1 cellular context compared by ENCODE assay signal in the genomic region with DNA sequence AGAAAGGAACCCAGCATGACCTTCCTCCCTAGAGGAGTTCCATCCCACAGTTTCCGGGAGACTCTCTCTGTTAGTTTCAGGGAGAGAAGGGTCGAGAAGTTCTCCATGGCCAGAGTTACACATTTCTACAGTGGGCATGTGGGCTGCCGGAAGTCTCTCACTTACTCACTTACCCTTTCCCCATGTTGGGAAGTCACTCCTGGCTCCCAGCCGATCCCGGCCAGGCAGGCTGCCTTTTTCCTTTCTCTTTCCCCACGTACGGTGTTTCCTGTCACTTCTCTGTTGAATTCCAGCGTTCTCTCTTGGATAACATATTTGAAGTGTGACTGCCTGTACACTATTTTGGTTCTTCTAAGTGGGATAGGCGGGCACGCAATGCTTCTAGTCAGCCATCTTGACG.
TF ChIP-seq lines count a peak whose summit lies in the region.

No MANE protein-coding gene starts in this region.

TF ChIP-seq in GM23338, 12 proteins besides CTCF, POLR2A, EP300 and RAD21 (continued from another document):
- TF ChIP-seq, protein P1, sequence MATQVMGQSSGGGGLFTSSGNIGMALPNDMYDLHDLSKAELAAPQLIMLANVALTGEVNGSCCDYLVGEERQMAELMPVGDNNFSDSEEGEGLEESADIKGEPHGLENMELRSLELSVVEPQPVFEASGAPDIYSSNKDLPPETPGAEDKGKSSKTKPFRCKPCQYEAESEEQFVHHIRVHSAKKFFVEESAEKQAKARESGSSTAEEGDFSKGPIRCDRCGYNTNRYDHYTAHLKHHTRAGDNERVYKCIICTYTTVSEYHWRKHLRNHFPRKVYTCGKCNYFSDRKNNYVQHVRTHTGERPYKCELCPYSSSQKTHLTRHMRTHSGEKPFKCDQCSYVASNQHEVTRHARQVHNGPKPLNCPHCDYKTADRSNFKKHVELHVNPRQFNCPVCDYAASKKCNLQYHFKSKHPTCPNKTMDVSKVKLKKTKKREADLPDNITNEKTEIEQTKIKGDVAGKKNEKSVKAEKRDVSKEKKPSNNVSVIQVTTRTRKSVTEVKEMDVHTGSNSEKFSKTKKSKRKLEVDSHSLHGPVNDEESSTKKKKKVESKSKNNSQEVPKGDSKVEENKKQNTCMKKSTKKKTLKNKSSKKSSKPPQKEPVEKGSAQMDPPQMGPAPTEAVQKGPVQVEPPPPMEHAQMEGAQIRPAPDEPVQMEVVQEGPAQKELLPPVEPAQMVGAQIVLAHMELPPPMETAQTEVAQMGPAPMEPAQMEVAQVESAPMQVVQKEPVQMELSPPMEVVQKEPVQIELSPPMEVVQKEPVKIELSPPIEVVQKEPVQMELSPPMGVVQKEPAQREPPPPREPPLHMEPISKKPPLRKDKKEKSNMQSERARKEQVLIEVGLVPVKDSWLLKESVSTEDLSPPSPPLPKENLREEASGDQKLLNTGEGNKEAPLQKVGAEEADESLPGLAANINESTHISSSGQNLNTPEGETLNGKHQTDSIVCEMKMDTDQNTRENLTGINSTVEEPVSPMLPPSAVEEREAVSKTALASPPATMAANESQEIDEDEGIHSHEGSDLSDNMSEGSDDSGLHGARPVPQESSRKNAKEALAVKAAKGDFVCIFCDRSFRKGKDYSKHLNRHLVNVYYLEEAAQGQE (IDR thresholded peaks at IDR 0.05; ENCODE audit: unreplicated experiment) = no peak
- TF ChIP-seq CREB1 (CRISPR knock-in tag; IDR thresholded peaks at IDR 0.05; ENCODE audit: low read depth) = no peak
- TF ChIP-seq POLR2AphosphoS5 (IDR thresholded peaks at IDR 0.05; ENCODE audit: low read depth) = no peak
- TF ChIP-seq ZNF331 (CRISPR knock-in tag; IDR thresholded peaks at IDR 0.05; ENCODE audit: low read depth) = no peak
- TF ChIP-seq NANOG (IDR thresholded peaks at IDR 0.05; ENCODE audit: borderline replicate concordance) = no peak
